17 cellular contexts compared by ENCODE assay signal in genomic region chr15:82056900-82057825, GRCh38. TPM values are rescaled to one million over a fixed set of nuclear protein-coding genes. Genes with fewer than 3 reads are reported as not detected.
DNase-seq lines count a peak whose midpoint lies in the region; ATAC-seq, FAIRE-seq and TF ChIP-seq lines count a peak whose summit lies in the region.
"Had no signal": no experiment of that assay in that cellular context is flagged by ENCODE, and none has a peak within 500 bp of the region (broad histone marks: within the 10 kb centered on the region; RNA-seq: fewer than 3 reads in every experiment).

No MANE protein-coding gene starts in this region.

- no peak overlapping the region for H3K56ac ChIP-seq in H1 (replicated peaks; ENCODE audit: insufficient read length, low read depth, low read length)

- H3K27me3 ChIP-seq in GM23338 (ENCODE audit: insufficient read depth) (peaks cover 61% of the 10 kb centered on the region), HUES48 (ENCODE audit: control insufficient read depth, insufficient read depth, low read length) (peaks cover 56% of the 10 kb centered on the region), H1 (replicated peaks in 1 of 4; ENCODE audit: control insufficient read depth in 3 of 4, extremely low read depth in 1 of 4, insufficient read depth in 3 of 4, low read length in 3 of 4) (peaks cover 3 to 28% (median 20%) of the 10 kb centered on the region in 4 experiments)

- H4K8ac ChIP-seq in H1 (ENCODE audit: extremely low read depth, insufficient read depth, low read length) = no peak overlapping the region

- no peak overlapping the region for H3K14ac ChIP-seq in H1 (ENCODE audit: insufficient read length)

- H3K9ac ChIP-seq in HUES48 (ENCODE audit: low read depth, low read length) = no peak overlapping the region
- H3K9ac ChIP-seq in H1 (replicated peaks in 1 of 4; ENCODE audit: extremely low read depth in 1 of 4, low read depth in 3 of 4, low read length in 3 of 4) = peak overlapping the region in 1 of 4 experiments; percentile 63; a peak in 1 of 7 replicates

- FAIRE-seq in H1 (lab: Jason Lieb, UNC) = no peak
- FAIRE-seq: G401.6, GM12892, GM19239 had no signal

- H3K9me3 ChIP-seq in HUES48 (ENCODE audit: control insufficient read depth, insufficient read depth, low read length) (no peaks in the 10 kb centered on the region), H1 (ENCODE audit: insufficient read depth in 2 of 2, low read depth in 1 of 2, low read length in 1 of 2) (no peaks in the 10 kb centered on the region)

- H2BK12ac ChIP-seq in H1 (ENCODE audit: low read depth, low read length) = peak overlapping the region; percentile 63; the same call in 1 of the 2 replicates

- no peak overlapping the region for H2AK5ac ChIP-seq in H1 (ENCODE audit: low read depth, low read length)

- H2BK5ac ChIP-seq in H1 (ENCODE audit: low read depth, low read length) = no peak overlapping the region

- TF ChIP-seq EP300 in H1 (IDR thresholded peaks at IDR 0.05; ENCODE audit: borderline replicate concordance in 1 of 2, low read depth in 2 of 2, low read length in 2 of 2) = no peak

- WGBS in H1 (ENCODE audit: extremely low coverage in 1 of 2, insufficient coverage in 1 of 2, insufficient read length in 1 of 2, insufficient replicate concordance in 2 of 2, low coverage in 1 of 2, low lambda C conversion rate in 2 of 2, missing lambda C conversion rate in 1 of 2), 2 experiments = 12% methylated on average over 7 of the region's 7 CpGs; no CpG with 5 or more reads in 1 of the 2 experiments

- no peak overlapping the region for H4K5ac ChIP-seq in H1 (ENCODE audit: insufficient read length, low read depth, low read length)

- 0 out of 2 replicates have a peak overlapping the region, but pooled peaks have one; percentile 38 for H2BK20ac ChIP-seq in H1 (ENCODE audit: low read length)

- no peak overlapping the region for H3K27ac ChIP-seq in GM23338 (ENCODE audit: low read depth)
- no peak overlapping the region for H3K27ac ChIP-seq in HUES48 (ENCODE audit: low read depth, low read length)
- H3K27ac ChIP-seq in H1 (ENCODE audit: low read depth, low read length) = no peak overlapping the region

- H2AFZ ChIP-seq in GM23338 (peak overlapping the region; percentile 97; the same call in 1 of the 2 replicates), H1 (ENCODE audit: low read length) (no peak overlapping the region)

- TF ChIP-seq RAD21 in H1 (IDR thresholded peaks at IDR 0.05 in 1 of 2, conservative IDR thresholded peaks at IDR 0.05 in 1 of 2; ENCODE audit: low read depth in 2 of 2, low read length in 2 of 2) = no peak

- no peak overlapping the region for H3K23ac ChIP-seq in H1 (ENCODE audit: insufficient read length)

- H3F3A ChIP-seq in GM23338 (replicated peaks; ENCODE audit: low read depth) = no peaks in the 10 kb centered on the region; the same call in 1 of the 2 replicates

- H3K18ac ChIP-seq in H1 (ENCODE audit: extremely low read depth, low read length) = 0 out of 2 replicates have a peak overlapping the region, but pooled peaks have one; percentile 48

- H3K36me3 Mint-ChIP-seq in GM23338 (ENCODE audit: low read depth) (no peaks in the 10 kb centered on the region), nephron progenitor cell (ENCODE audit: low read depth) (no peaks in the 10 kb centered on the region)
- no peaks in the 10 kb centered on the region for H3K36me3 Mint-ChIP-seq in activated CD4-positive, alpha-beta T cell treated with anti-CD3 and anti-CD28 coated beads, Interleukin-2, amount 10 ng/mL, durations not matched to agents 24 days and 14 days (ENCODE audit: low read depth)
- H3K36me3 Mint-ChIP-seq: CD4-positive, CD25-positive, alpha-beta regulatory T cell had no signal

- H3K4me1 Mint-ChIP-seq in GM23338 (peaks cover 31% of the 10 kb centered on the region), nephron progenitor cell (peaks cover 26% of the 10 kb centered on the region)
- H3K4me1 Mint-ChIP-seq in activated CD4-positive, alpha-beta T cell treated with anti-CD3 and anti-CD28 coated beads, Interleukin-2, amount 10 ng/mL, durations not matched to agents 24 days and 14 days = no peaks in the 10 kb centered on the region
- H3K4me1 Mint-ChIP-seq: CD4-positive, CD25-positive, alpha-beta regulatory T cell had no signal

- TF ChIP-seq CTCF in GM23338 (conservative IDR thresholded peaks at IDR 0.05; ENCODE audit: low read depth in 2 of 2) (no peak), H1 (IDR thresholded peaks at IDR 0.05; ENCODE audit: control extremely low read depth in 1 of 3, insufficient read depth in 1 of 3, low read depth in 1 of 3, low read length in 3 of 3) (no peak), nephron progenitor cell (IDR thresholded peaks at IDR 0.05) (no peak)

- H2BK120ac ChIP-seq in H1 (replicated peaks; ENCODE audit: low read depth, low read length) = no peak overlapping the region

- peak overlapping the region; percentile 44 for H3K4ac ChIP-seq in H1 (replicated peaks; ENCODE audit: insufficient read length, low read depth, low read length)

- no peaks in the 10 kb centered on the region for H3K79me1 ChIP-seq in H1 (ENCODE audit: low read depth, low read length)

- peak overlapping the region; percentile 72 for H3K4me3 Mint-ChIP-seq in GM23338
- peak overlapping the region; percentile 69 for H3K4me3 Mint-ChIP-seq in nephron progenitor cell
- H3K4me3 Mint-ChIP-seq in activated CD4-positive, alpha-beta T cell treated with anti-CD3 and anti-CD28 coated beads, Interleukin-2, amount 10 ng/mL, durations not matched to agents 24 days and 14 days = no peak overlapping the region
- H3K4me3 Mint-ChIP-seq: CD4-positive, CD25-positive, alpha-beta regulatory T cell had no signal

- intact Hi-C loops in activated CD4-positive, alpha-beta T cell treated with anti-CD3 and anti-CD28 coated beads, Interleukin-2, amount 10 ng/mL, durations not matched to agents 24 days and 14 days (cut with micrococcal nuclease) = no loop called here

- H3K4me2 ChIP-seq in GM23338 (peak overlapping the region; percentile 91), H1 (ENCODE audit: insufficient read depth in 1 of 2, low read depth in 2 of 2, low read length in 2 of 2) (peak overlapping the region; percentile 94 to 97)

- DNase-seq in GM23338 (ENCODE audit: low spot score) = peak; percentile 56
- DNase-seq in H1 (ENCODE audit: low read depth in 1 of 2, low spot score in 2 of 2) = no peak
- DNase-seq in nephron progenitor cell = peak; percentile 15
- no peak for DNase-seq in nucleus accumbens (lab: John Stamatoyannopoulos, UW)
- DNase-seq in activated CD4-positive, alpha-beta T cell treated with anti-CD3 and anti-CD28 coated beads, Interleukin-2, amount 10 ng/mL, durations not matched to agents 24 days and 14 days = no peak
- DNase-seq: CD4-positive, CD25-positive, alpha-beta regulatory T cell; DMS79; Karpas-422; NCI-H2029 treated with DMSO at 0.1 percent for 48 hours; NCI-H345; NCI-H774; SIG-M5 had no signal

- no peaks in the 10 kb centered on the region for H3K9me3 Mint-ChIP-seq in GM23338
- H3K9me3 Mint-ChIP-seq in nephron progenitor cell = no peaks in the 10 kb centered on the region
- no peaks in the 10 kb centered on the region for H3K9me3 Mint-ChIP-seq in activated CD4-positive, alpha-beta T cell treated with anti-CD3 and anti-CD28 coated beads, Interleukin-2, amount 10 ng/mL, durations not matched to agents 24 days and 14 days
- H3K9me3 Mint-ChIP-seq: CD4-positive, CD25-positive, alpha-beta regulatory T cell had no signal

- ATAC-seq in GM23338 (peak; percentile 33; the same call in 2 of the 3 replicates), GM19351 (IDR thresholded peaks at IDR 0.05; ENCODE audit: unreplicated experiment) (no peak)

- no peaks in the 10 kb centered on the region for H3K36me3 ChIP-seq in GM23338 (ENCODE audit: insufficient read depth)
- H3K36me3 ChIP-seq in HUES48 (ENCODE audit: control insufficient read depth, insufficient read depth, low read length) = no peaks in the 10 kb centered on the region
- no peaks in the 10 kb centered on the region for H3K36me3 ChIP-seq in H1 (ENCODE audit: control insufficient read depth in 2 of 4, insufficient read depth in 4 of 4, low read length in 3 of 4)

- CTCF ChIA-PET in H1 (lab: Charles Lee; ENCODE audit: partially characterized antibody) = interaction anchor here (0.8 to 1.9 kb wide), 7 partner anchors 9 to 62 kb away, joined by 3 to 7 read pairs (median 4); no protein-coding TSS in a partner anchor

- H2BK15ac ChIP-seq in H1 (ENCODE audit: low read length) = no peak overlapping the region

- POLR2A ChIA-PET in H1 (lab: Charles Lee; ENCODE audit: partially characterized antibody) = interaction anchor here (0.6 to 3.8 kb wide), 6 partner anchors 9 to 93 kb away, joined by 3 to 19 read pairs (median 4); partner anchors contain the start of gene MEX3B

- H3K4me3 ChIP-seq in GM23338 (peak overlapping the region; percentile 77), HUES48 (ENCODE audit: low read depth, low read length) (peak overlapping the region; percentile 58), H1 (ENCODE audit: extremely low read depth in 1 of 4, insufficient read depth in 2 of 4, low read depth in 3 of 4, low read length in 4 of 4) (peak overlapping the region; percentile 31 to 63 (median 42); a peak in 5 of 8 replicates)

- peaks cover 22% of the 10 kb centered on the region for H3K27me3 Mint-ChIP-seq in GM23338 (ENCODE audit: insufficient read depth, low read depth, poor library complexity)
- peaks cover 49% of the 10 kb centered on the region for H3K27me3 Mint-ChIP-seq in nephron progenitor cell (ENCODE audit: low read depth, poor library complexity)
- peaks cover 39% of the 10 kb centered on the region for H3K27me3 Mint-ChIP-seq in activated CD4-positive, alpha-beta T cell treated with anti-CD3 and anti-CD28 coated beads, Interleukin-2, amount 10 ng/mL, durations not matched to agents 24 days and 14 days

- no peaks in the 10 kb centered on the region for H4K20me1 ChIP-seq in GM23338 (replicated peaks; ENCODE audit: insufficient read depth)
- H4K20me1 ChIP-seq in H1 (replicated peaks in 1 of 2; ENCODE audit: control insufficient read depth in 1 of 2, insufficient read depth in 2 of 2, low read length in 2 of 2) = no peaks in the 10 kb centered on the region

- peak overlapping the region; percentile 22 for H4K91ac ChIP-seq in H1 (replicated peaks; ENCODE audit: insufficient read length, low read length)

- no peak for TF ChIP-seq POLR2A in H1 (IDR thresholded peaks at IDR 0.05; ENCODE audit: control extremely low read depth in 1 of 2, low read depth in 2 of 2, low read length in 2 of 2)

- H3K4me1 ChIP-seq in GM23338 (ENCODE audit: insufficient read depth) (peaks cover 25% of the 10 kb centered on the region), HUES48 (ENCODE audit: control insufficient read depth, insufficient read depth, low read length) (peaks cover 16% of the 10 kb centered on the region), H1 (replicated peaks in 1 of 4; ENCODE audit: control insufficient read depth in 3 of 4, insufficient read depth in 4 of 4, low read length in 3 of 4) (peaks cover 0 to 12% (median 8%) of the 10 kb centered on the region in 4 experiments; a peak in 6 of 7 replicates)

- no peak overlapping the region for H3K27ac Mint-ChIP-seq in GM23338
- no peak overlapping the region for H3K27ac Mint-ChIP-seq in nephron progenitor cell
- H3K27ac Mint-ChIP-seq in activated CD4-positive, alpha-beta T cell treated with anti-CD3 and anti-CD28 coated beads, Interleukin-2, amount 10 ng/mL, durations not matched to agents 24 days and 14 days = no peak overlapping the region
- H3K27ac Mint-ChIP-seq: CD4-positive, CD25-positive, alpha-beta regulatory T cell had no signal

- H3K23me2 ChIP-seq in H1 (ENCODE audit: low read depth, low read length) = peaks cover 16% of the 10 kb centered on the region; the same call in 1 of the 2 replicates

- H3K9me2 ChIP-seq in GM23338 (ENCODE audit: insufficient read depth) = no peaks in the 10 kb centered on the region

- H3K79me2 ChIP-seq in GM23338 (replicated peaks; ENCODE audit: insufficient read depth) (no peaks in the 10 kb centered on the region), H1 (ENCODE audit: control insufficient read depth in 1 of 2, insufficient read depth in 2 of 2, low read length in 2 of 2) (no peaks in the 10 kb centered on the region)

RNA-seq across cellular contexts. Expression of gene MEX3B, which starts 11.3 kb away (rescaled TPM):
- total RNA-seq in GM23338 (2014; rRNA removed; shearing (Covaris generic)) = 15.7 and 16.2 TPM in 2 replicates
- 5.3 TPM in 2 replicates for polyA plus RNA-seq in GM23338 (2016; fragmentation: Nextera tagmentation; extraction: Ambion mirVana)
- 15.6 and 15.9 TPM in 2 replicates for total RNA-seq in H1 (2021; fragmentation: NEBNext Ultra II Directional; extraction: Animal tissue kit (Norgen Biotek cat#: 25700))
- 8.0 and 13.6 TPM in 2 replicates for polyA plus RNA-seq in H1 (2011; rRNA removed)
- 7.7 TPM for polyA plus RNA-seq in H1 (2011; cell fraction: cytosol; rRNA removed)
- 10.9 TPM for polyA plus RNA-seq in H1 (2011; cell fraction: nucleus; rRNA removed)
- polyA plus RNA-seq in H1 (2012, experiment 1 of 2) = 6.3 to 10.4 TPM (median 7.5 TPM) in 4 replicates
- polyA plus RNA-seq in H1 (2012, experiment 2 of 2) = 8.6 TPM
- 8.4 TPM for polyA plus RNA-seq in H1 (2013, experiment 1 of 2)
- 7.9 TPM for polyA plus RNA-seq in H1 (2013, experiment 2 of 2)
- polyA minus RNA-seq in H1 (2011; rRNA and poly(A)+ RNA removed) = 3.0 and 3.1 TPM in 2 replicates
- 9.0 TPM for polyA minus RNA-seq in H1 (2011; cell fraction: cytosol; rRNA and poly(A)+ RNA removed)
- 9.1 TPM for polyA minus RNA-seq in H1 (2011; cell fraction: nucleus; rRNA and poly(A)+ RNA removed)
- 1.1 TPM in 2 replicates for total RNA-seq in activated CD4-positive, alpha-beta T cell treated with anti-CD3 and anti-CD28 coated beads, Interleukin-2, amount 10 ng/mL, durations not matched to agents 24 days and 14 days
- polyA plus RNA-seq: CD4-positive, CD25-positive, alpha-beta regulatory T cell had no signal

Comparison
In these comparisons a context has a peak if more than half of its experiments do, and no peak if none do; other contexts are left out.
1. DNase-seq: peak in GM23338 (single experiment) and nephron progenitor cell (single experiment); none in H1 (0 of 2), nucleus accumbens (0 of 56) and activated CD4-positive, alpha-beta T cell treated with anti-CD3 and anti-CD28 coated beads, Interleukin-2, amount 10 ng/mL, durations not matched to agents 24 days and 14 days (single experiment).
2. Peak in every context shown above with its lines, with median percentiles within 50 percentile points of each other: H3K4me3 ChIP-seq.